25 cellular contexts compared by ENCODE assay signal in the genomic region with DNA sequence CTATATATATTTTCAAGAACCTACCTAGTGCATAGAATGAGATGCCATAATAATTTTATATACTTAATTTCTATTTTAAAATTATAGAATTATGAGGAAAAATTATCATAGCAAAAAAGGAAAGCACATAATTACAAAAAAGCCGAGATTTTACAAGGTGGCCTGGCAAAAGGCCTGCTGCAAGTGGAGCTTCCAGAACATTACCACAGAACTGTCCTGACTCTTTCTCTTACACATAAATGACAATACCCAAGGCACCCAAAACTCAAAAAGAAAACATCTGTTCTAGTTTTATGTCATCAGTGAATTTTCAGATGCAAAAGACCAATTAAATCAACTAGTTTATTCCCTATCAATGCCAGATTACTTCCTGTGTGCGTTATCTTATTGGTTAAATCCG.
"Had no signal": no experiment of that assay in that cellular context is flagged by ENCODE, and none has a peak within 500 bp of the region (broad histone marks: within the 10 kb centered on the region; RNA-seq: fewer than 3 reads in every experiment).

No MANE protein-coding gene starts in this region.

- H3K9me3 ChIP-seq: SJCRH30 had no signal

- H3K4me3 Mint-ChIP-seq: activated CD4-positive, alpha-beta memory T cell treated with anti-CD3 and anti-CD28 coated beads for 36 hours; activated naive CD8-positive, alpha-beta T cell treated with anti-CD3 and anti-CD28 coated beads, Interleukin-2, amount 50 U/mL, for 24 hours; activated T-cell treated with anti-CD3 and anti-CD28 coated beads, Interleukin-2, amount 50 U/mL, for 4 hours; brain; T-helper 1 cell treated with Interleukin-12 subunit alpha and Interleukin-12 subunit beta and Interleukin-4 antibody, amounts not matched to agents 30 μg/mL and 1 μg/mL, for 36 hours; WTC11 had no signal

- ATAC-seq: activated naive CD4-positive, alpha-beta T cell treated with anti-CD3 and anti-CD28 coated beads, Interleukin-2, amount 50 U/mL, for 72 hours; activated naive CD8-positive, alpha-beta T cell treated with anti-CD3 and anti-CD28 coated beads, Interleukin-2, amount 50 U/mL, for 24 hours; activated T-cell treated with anti-CD3 and anti-CD28 coated beads, Interleukin-2, amount 50 U/mL, for 4 hours; WTC11 had no signal

- H3K27ac ChIP-seq: SJCRH30 had no signal

- H3K4me3 ChIP-seq: SJCRH30 had no signal

- H3K27ac Mint-ChIP-seq: activated CD4-positive, alpha-beta memory T cell treated with anti-CD3 and anti-CD28 coated beads for 36 hours; activated naive CD4-positive, alpha-beta T cell treated with anti-CD3 and anti-CD28 coated beads, Interleukin-2, amount 50 U/mL, for 72 hours; activated naive CD8-positive, alpha-beta T cell treated with anti-CD3 and anti-CD28 coated beads, Interleukin-2, amount 50 U/mL, for 24 hours; T-helper 1 cell treated with Interleukin-12 subunit alpha and Interleukin-12 subunit beta and Interleukin-4 antibody, amounts not matched to agents 30 μg/mL and 1 μg/mL, for 36 hours; WTC11 had no signal

- H3K9me3 Mint-ChIP-seq: activated CD4-positive, alpha-beta memory T cell treated with anti-CD3 and anti-CD28 coated beads for 36 hours; activated naive CD4-positive, alpha-beta T cell treated with anti-CD3 and anti-CD28 coated beads, Interleukin-2, amount 50 U/mL, for 72 hours; activated naive CD8-positive, alpha-beta T cell treated with anti-CD3 and anti-CD28 coated beads, Interleukin-2, amount 50 U/mL, for 24 hours; activated T-cell treated with anti-CD3 and anti-CD28 coated beads, Interleukin-2, amount 50 U/mL, for 4 hours; brain; T-helper 1 cell treated with Interleukin-12 subunit alpha and Interleukin-12 subunit beta and Interleukin-4 antibody, amounts not matched to agents 30 μg/mL and 1 μg/mL, for 36 hours; WTC11 had no signal

- H3K36me3 ChIP-seq: SJCRH30 had no signal

- H3K4me1 Mint-ChIP-seq: activated naive CD8-positive, alpha-beta T cell treated with anti-CD3 and anti-CD28 coated beads, Interleukin-2, amount 50 U/mL, for 24 hours had no signal

- H3K36me3 Mint-ChIP-seq: activated CD4-positive, alpha-beta memory T cell treated with anti-CD3 and anti-CD28 coated beads for 36 hours; activated naive CD4-positive, alpha-beta T cell treated with anti-CD3 and anti-CD28 coated beads, Interleukin-2, amount 50 U/mL, for 72 hours; brain; WTC11 had no signal

- H3K4me1 ChIP-seq: SJCRH30 had no signal

- H3K27me3 Mint-ChIP-seq: brain had no signal

- DNase-seq: activated CD4-positive, alpha-beta memory T cell treated with anti-CD3 and anti-CD28 coated beads for 36 hours; activated CD4-positive, alpha-beta T cell treated with anti-CD3 and anti-CD28 coated beads for 48 hours; activated CD4-positive, CD25-positive, alpha-beta regulatory T cell treated with anti-CD3 and anti-CD28 coated beads, Interleukin-2, amount 50 U/mL, for 72 hours; activated CD8-positive, alpha-beta memory T cell treated with anti-CD3 and anti-CD28 coated beads for 24 hours; activated effector memory CD4-positive, alpha-beta T cell treated with anti-CD3 and anti-CD28 coated beads, Interleukin-2, amount 50 U/mL, for 16 hours; activated naive CD4-positive, alpha-beta T cell treated with Interleukin-2 at 50 U/mL for 16 hours; activated naive CD8-positive, alpha-beta T cell treated with anti-CD3 and anti-CD28 coated beads, Interleukin-2, amount 50 U/mL, for 24 hours; activated T-cell treated with anti-CD3 and anti-CD28 coated beads, Interleukin-2, amount 50 U/mL, for 4 hours; amniotic stem cell; IMR-90; Kasumi-1; KBM-7; NCI-H1048; NCI-H146; NCI-H187 treated with DMSO at 0.1 percent for 48 hours; NCI-H2171; NCI-H2227 treated with DMSO at 0.1 percent for 48 hours; NCI-H526; NCI-H774; SJCRH30 had no signal

- FAIRE-seq: astrocyte had no signal
